ENCODE assay signal across 21 cellular contexts in the genomic region with DNA sequence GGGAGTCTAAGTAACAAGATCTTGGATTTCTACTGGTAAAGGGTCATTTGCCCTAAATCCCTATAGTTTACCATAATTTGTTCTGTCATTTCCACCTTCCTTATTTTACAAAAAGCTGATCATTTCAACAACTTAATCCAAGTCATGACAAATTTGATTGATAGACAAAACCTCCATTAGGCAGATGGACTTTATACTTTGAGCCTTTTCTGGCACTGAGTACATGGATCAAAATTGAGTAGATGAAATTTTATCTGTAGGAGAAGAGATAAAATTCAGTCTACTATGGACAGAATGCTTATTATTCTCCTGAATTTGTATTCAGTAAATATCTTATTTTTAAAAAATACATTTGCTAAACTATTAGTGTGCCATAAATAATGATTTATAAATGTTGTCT.
"Had no signal": no experiment of that assay in that cellular context is flagged by ENCODE, and none has a peak within 500 bp of the region (broad histone marks: within the 10 kb centered on the region; RNA-seq: fewer than 3 reads in every experiment).

No MANE protein-coding gene starts in this region.

- H3K9me3 ChIP-seq: colonic mucosa, esophagus squamous epithelium, gastrocnemius medialis, heart right ventricle, left ventricle myocardium inferior, lower lobe of right lung, mucosa of descending colon had no signal

- H3K4me3 ChIP-seq: colonic mucosa, esophagus squamous epithelium, gastrocnemius medialis, heart right ventricle, left ventricle myocardium inferior, lower lobe of right lung, mucosa of descending colon had no signal

- DNase-seq: colonic mucosa; cortex of kidney; effector CD8-positive, alpha-beta T cell; effector memory CD8-positive, alpha-beta T cell; endodermal cell; erythroblast; esophagus squamous epithelium; foreskin fibroblast; foreskin melanocyte; gastrocnemius medialis; glutamatergic neuron; head of caudate nucleus; heart right ventricle; hippocampal formation; left cardiac atrium; left ventricle myocardium inferior; lower lobe of right lung; mesenchymal stem cell; mucosa of descending colon had no signal

- H3K4me1 ChIP-seq: colonic mucosa, lower lobe of right lung had no signal

- H3K27ac ChIP-seq: colonic mucosa, epithelial cell of prostate, esophagus squamous epithelium, gastrocnemius medialis, heart right ventricle, left ventricle myocardium inferior, lower lobe of right lung had no signal

- H3K36me3 ChIP-seq: colonic mucosa, esophagus squamous epithelium, gastrocnemius medialis, heart right ventricle, left ventricle myocardium inferior, lower lobe of right lung had no signal

- ATAC-seq: effector memory CD8-positive, alpha-beta T cell; esophagus mucosa; gastrocnemius medialis; lower lobe of right lung; mucosa of descending colon had no signal

- H3K27me3 ChIP-seq: colonic mucosa, esophagus squamous epithelium, gastrocnemius medialis, heart right ventricle had no signal
